ENCODE assay signal across 19 cellular contexts in genomic region chr7:129924602-129925001, GRCh38. TPM values are rescaled to one million over a fixed set of nuclear protein-coding genes. Genes with fewer than 3 reads are reported as not detected.
DNase-seq lines count a peak whose midpoint lies in the region; ATAC-seq and TF ChIP-seq lines count a peak whose summit lies in the region.
"Had no signal": no experiment of that assay in that cellular context is flagged by ENCODE, and none has a peak within 500 bp of the region (broad histone marks: within the 10 kb centered on the region; RNA-seq: fewer than 3 reads in every experiment).

No MANE protein-coding gene starts in this region.

- 36 to 40% methylated on average over 4 of the region's 4 CpGs for WGBS in body of pancreas, 2 donors

- TF ChIP-seq POLR2A in body of pancreas (IDR thresholded peaks at IDR 0.05), result no peak

- DNase-seq in GM10266 (ENCODE audit: extremely low spot score) (peak; percentile 15), body of pancreas (no peak), NCI-H146 (lab: John Stamatoyannopoulos, UW) (no peak), AML-193 (lab: John Stamatoyannopoulos, UW) (no peak), inferior parietal cortex (ENCODE audit: extremely low spot score) (no peak)
- DNase-seq: activated CD4-positive, alpha-beta T cell treated with anti-CD3 and anti-CD28 coated beads for 48 hours; activated effector memory CD4-positive, alpha-beta T cell treated with anti-CD3 and anti-CD28 coated beads, Interleukin-2, amount 50 U/mL, for 16 hours; H9; KG1; left cardiac atrium; NCI-H1105 treated with DMSO at 0.1 percent for 48 hours; NCI-H510A treated with DMSO at 0.1 percent for 48 hours; stimulated activated CD4-positive, alpha-beta T cell treated with anti-CD3 and anti-CD28 coated beads, Interleukin-4, amount 100 ng/mL, for 1 hour; SW 1271 had no signal

- peak; percentile 40 for ATAC-seq in HG02798 (IDR thresholded peaks at IDR 0.05; ENCODE audit: poor library complexity, unreplicated experiment)
- no peak for ATAC-seq in body of pancreas
- ATAC-seq in stimulated activated memory B cell treated with anti-CD40 and anti-IgM and Interleukin-4, amounts not matched to agents 10 μg/mL and 1 μg/mL and 100 μg/mL, for 72 hours, result peak; percentile 58

- H3K36me3 ChIP-seq in body of pancreas (replicated peaks in 1 of 2; ENCODE audit: insufficient read depth in 1 of 2, low read depth in 2 of 2), result peaks cover 0 to 1% of the 10 kb centered on the region in 2 donors

- no peak overlapping the region for H3K4me3 ChIP-seq in body of pancreas
- H3K4me3 ChIP-seq: esophagus muscularis mucosa, smooth muscle cell had no signal

- H3K9me3 ChIP-seq in body of pancreas, result no peaks in the 10 kb centered on the region
- H3K9me3 ChIP-seq: esophagus muscularis mucosa had no signal

- intact Hi-C loops in body of pancreas (cut with DNase I), result no loop called here

- TF ChIP-seq CTCF in GM10266 (IDR thresholded peaks at IDR 0.05; ENCODE audit: control insufficient read depth, insufficient read depth, low read depth, missing control alignments) (no peak), body of pancreas (IDR thresholded peaks at IDR 0.05) (no peak)

- no peaks in the 10 kb centered on the region for H3K27me3 ChIP-seq in body of pancreas
- H3K27me3 ChIP-seq: esophagus muscularis mucosa had no signal

- H3K9me3 Mint-ChIP-seq in stimulated activated memory B cell treated with anti-CD40 and anti-IgM and Interleukin-4, amounts not matched to agents 10 μg/mL and 1 μg/mL and 100 μg/mL, for 72 hours, result no peaks in the 10 kb centered on the region
- H3K9me3 Mint-ChIP-seq: H9, neural crest cell had no signal

- peaks cover 40% of the 10 kb centered on the region for H3K4me1 ChIP-seq in body of pancreas

- H3K36me3 Mint-ChIP-seq in stimulated activated memory B cell treated with anti-CD40 and anti-IgM and Interleukin-4, amounts not matched to agents 10 μg/mL and 1 μg/mL and 100 μg/mL, for 72 hours, result peaks cover 21% of the 10 kb centered on the region

- no peak overlapping the region for H3K27ac Mint-ChIP-seq in stimulated activated memory B cell treated with anti-CD40 and anti-IgM and Interleukin-4, amounts not matched to agents 10 μg/mL and 1 μg/mL and 100 μg/mL, for 72 hours

- no peak overlapping the region for H3K4me3 Mint-ChIP-seq in stimulated activated memory B cell treated with anti-CD40 and anti-IgM and Interleukin-4, amounts not matched to agents 10 μg/mL and 1 μg/mL and 100 μg/mL, for 72 hours
- H3K4me3 Mint-ChIP-seq: H9, neural crest cell had no signal

- no peaks in the 10 kb centered on the region for H3K27me3 Mint-ChIP-seq in stimulated activated memory B cell treated with anti-CD40 and anti-IgM and Interleukin-4, amounts not matched to agents 10 μg/mL and 1 μg/mL and 100 μg/mL, for 72 hours

- H3K27ac ChIP-seq in body of pancreas, result peak overlapping the region in 3 of 4 donors; percentile 13 to 57 (median 18)

- H3K4me1 Mint-ChIP-seq in stimulated activated memory B cell treated with anti-CD40 and anti-IgM and Interleukin-4, amounts not matched to agents 10 μg/mL and 1 μg/mL and 100 μg/mL, for 72 hours, result peaks cover 37% of the 10 kb centered on the region

RNA-seq across cellular contexts. Expression of gene UBE2H, which starts 28.2 kb away (rescaled TPM):
- 10 to 100 TPM; 92.6 to 93.4 TPM for total RNA-seq in body of pancreas
